Comparison of ENCODE assay signal across 24 cellular contexts in the genomic region with DNA sequence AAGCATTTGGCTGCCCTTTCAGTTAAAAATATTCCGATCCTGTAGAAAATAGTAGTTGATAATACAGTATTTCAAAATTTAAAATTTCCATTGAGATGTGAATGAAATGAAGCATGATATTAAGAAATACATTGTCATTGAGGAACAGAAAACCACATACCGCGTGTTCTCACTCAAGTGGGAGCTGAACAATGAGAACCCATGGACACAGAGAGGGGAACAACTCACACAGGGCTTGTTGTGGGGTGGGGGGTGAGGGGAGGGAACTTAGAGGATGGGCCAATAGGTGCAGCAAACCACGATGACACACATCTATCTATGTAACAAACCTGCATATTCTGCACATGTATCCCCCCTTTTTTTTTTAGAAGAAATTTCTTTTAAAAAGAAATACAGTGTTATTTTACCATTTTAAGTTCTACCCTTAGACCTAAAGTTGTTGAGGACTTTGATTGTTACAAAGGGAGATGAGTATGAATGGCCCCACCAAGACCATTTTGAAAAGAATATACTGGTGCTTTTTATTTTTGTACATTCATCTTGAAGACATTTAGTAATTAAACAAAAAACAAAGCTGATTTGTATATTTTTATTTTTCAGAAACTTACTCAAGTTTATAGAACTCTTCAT.
"Had no signal": no experiment of that assay in that cellular context is flagged by ENCODE, and none has a peak within 500 bp of the region (broad histone marks: within the 10 kb centered on the region; RNA-seq: fewer than 3 reads in every experiment).

No MANE protein-coding gene starts in this region.

- H3K27me3 Mint-ChIP-seq: memory B cell; naive B cell; progenitor cell of endocrine pancreas; stimulated activated naive CD8-positive, alpha-beta T cell treated with anti-CD3 and anti-CD28 coated beads, Interleukin-15, amount 100 ng/mL, for 72 hours had no signal

- H3K9me3 Mint-ChIP-seq: memory B cell; naive B cell; natural killer cell treated with Interleukin-12 subunit alpha and Interleukin-12 subunit beta and Interleukin-15 and Interleukin-18, amount 100 ng/mL, for 72 hours; stimulated activated naive CD8-positive, alpha-beta T cell treated with anti-CD3 and anti-CD28 coated beads, Interleukin-15, amount 100 ng/mL, for 72 hours had no signal

- H3K27ac Mint-ChIP-seq: memory B cell; naive B cell; natural killer cell treated with Interleukin-12 subunit alpha and Interleukin-12 subunit beta and Interleukin-15 and Interleukin-18, amount 100 ng/mL, for 72 hours; progenitor cell of endocrine pancreas; stimulated activated naive CD8-positive, alpha-beta T cell treated with anti-CD3 and anti-CD28 coated beads, Interleukin-15, amount 100 ng/mL, for 72 hours had no signal

- H3K36me3 Mint-ChIP-seq: natural killer cell treated with Interleukin-12 subunit alpha and Interleukin-12 subunit beta and Interleukin-15 and Interleukin-18, amount 100 ng/mL, for 72 hours had no signal

- H3K36me3 ChIP-seq: right lobe of liver, suprapubic skin, transverse colon, vagina had no signal

- H3K4me3 ChIP-seq: esophagus muscularis mucosa, gastroesophageal sphincter, heart left ventricle, hepatocyte, lung, mucosa of descending colon, right lobe of liver, suprapubic skin, transverse colon, vagina had no signal

- H3K27ac ChIP-seq: esophagus muscularis mucosa, foreskin keratinocyte, gastroesophageal sphincter, heart left ventricle, hepatocyte, parathyroid adenoma, right lobe of liver, suprapubic skin, vagina had no signal

- ATAC-seq: foreskin keratinocyte; gastroesophageal sphincter; heart left ventricle; natural killer cell treated with Interleukin-12 subunit alpha and Interleukin-12 subunit beta and Interleukin-15 and Interleukin-18, amount 100 ng/mL, for 72 hours; stimulated activated naive CD8-positive, alpha-beta T cell treated with anti-CD3 and anti-CD28 coated beads, Interleukin-15, amount 100 ng/mL, for 72 hours had no signal

- H3K4me3 Mint-ChIP-seq: memory B cell; naive B cell; natural killer cell treated with Interleukin-12 subunit alpha and Interleukin-12 subunit beta and Interleukin-15 and Interleukin-18, amount 100 ng/mL, for 72 hours; neural crest cell; stimulated activated naive CD8-positive, alpha-beta T cell treated with anti-CD3 and anti-CD28 coated beads, Interleukin-15, amount 100 ng/mL, for 72 hours had no signal

- H3K4me1 ChIP-seq: esophagus muscularis mucosa, foreskin keratinocyte, gastroesophageal sphincter, heart left ventricle, parathyroid adenoma, right lobe of liver, suprapubic skin, vagina had no signal

- H3K4me1 Mint-ChIP-seq: memory B cell; naive B cell; neural crest cell; stimulated activated naive CD8-positive, alpha-beta T cell treated with anti-CD3 and anti-CD28 coated beads, Interleukin-15, amount 100 ng/mL, for 72 hours had no signal

- DNase-seq: dermis blood vessel endothelial cell; effector memory CD4-positive, alpha-beta T cell; foreskin keratinocyte; heart left ventricle; kidney; mucosa of descending colon; naive B cell; right lobe of liver; stimulated activated CD4-positive, alpha-beta T cell treated with anti-CD3 and anti-CD28 coated beads, Interleukin-15, amount 100 ng/mL, for 24 hours; stimulated activated CD4-positive, alpha-beta T cell treated with anti-CD3 and anti-CD28 coated beads, Interleukin-2, amount 100 ng/mL, for 48 hours; stimulated activated naive CD4-positive, alpha-beta T cell; stimulated activated naive CD8-positive, alpha-beta T cell treated with anti-CD3 and anti-CD28 coated beads, Interleukin-15, amount 100 ng/mL, for 72 hours; transverse colon had no signal

- H3K9me3 ChIP-seq: esophagus muscularis mucosa, gastroesophageal sphincter, heart left ventricle, mucosa of descending colon, right lobe of liver, suprapubic skin, transverse colon, vagina had no signal
